8 cellular contexts compared by ENCODE assay signal in the genomic region with DNA sequence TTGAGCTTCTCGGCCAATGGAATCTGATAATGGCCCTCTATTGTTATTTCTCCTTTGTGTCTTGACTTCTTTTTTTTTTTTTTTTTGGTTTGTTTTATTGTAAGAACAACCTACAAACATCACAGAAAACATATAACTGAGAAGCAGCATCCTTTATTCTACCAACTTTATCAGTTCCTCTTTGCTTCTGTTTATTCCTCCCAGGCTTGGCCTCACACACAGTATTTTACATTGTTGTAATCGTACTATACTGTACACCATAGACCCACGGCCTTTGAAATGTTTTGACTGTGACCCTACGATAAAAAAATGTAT. TPM values are rescaled to one million over a fixed set of nuclear protein-coding genes. Genes with fewer than 3 reads are reported as not detected.
DNase-seq lines count a peak whose midpoint lies in the region; ATAC-seq and TF ChIP-seq lines count a peak whose summit lies in the region.

No MANE protein-coding gene starts in this region.

- H3K27me3 Mint-ChIP-seq in MCF 10A (ENCODE audit: insufficient read depth, unreplicated experiment) = no peaks in the 10 kb centered on the region

- H3K9me3 ChIP-seq in HUES48 (ENCODE audit: control insufficient read depth, insufficient read depth, low read length) (no peaks in the 10 kb centered on the region), muscle layer of colon (ENCODE audit: low read length) (no peaks in the 10 kb centered on the region)

- CTCF ChIA-PET in MCF 10A (lab: Yijun Ruan, JAX) = interaction anchor here (0.6 kb wide), 1 partner anchor 13 kb away, joined by 3 read pairs; no protein-coding TSS in a partner anchor

- H3K36me3 ChIP-seq in HUES48 (ENCODE audit: control insufficient read depth, insufficient read depth, low read length) = no peaks in the 10 kb centered on the region
- no peaks in the 10 kb centered on the region for H3K36me3 ChIP-seq in muscle layer of colon (ENCODE audit: insufficient read depth, low read length)

- DNase-seq in MCF 10A (ENCODE audit: unreplicated experiment) (no peak), NCI-H345 (lab: John Stamatoyannopoulos, UW) (no peak), NCI-H2107 (lab: John Stamatoyannopoulos, UW) (no peak), NCI-H1436 (lab: John Stamatoyannopoulos, UW) (no peak)

- TF ChIP-seq CTCF in 22Rv1 (IDR thresholded peaks at IDR 0.05) (no peak), MCF 10A (IDR thresholded peaks at IDR 0.05; ENCODE audit: unreplicated experiment) (no peak)

- H3K4me1 Mint-ChIP-seq in MCF 10A (ENCODE audit: insufficient read depth, unreplicated experiment) = peaks cover 16% of the 10 kb centered on the region

- peaks cover 3% of the 10 kb centered on the region; the same call in 1 of the 2 replicates for H3K4me1 ChIP-seq in HUES48 (ENCODE audit: control insufficient read depth, insufficient read depth, low read length)
- peaks cover 5% of the 10 kb centered on the region for H3K4me1 ChIP-seq in muscle layer of colon (ENCODE audit: insufficient read depth, low read length)

- no peaks in the 10 kb centered on the region for H3K36me3 Mint-ChIP-seq in MCF 10A (ENCODE audit: insufficient read depth, unreplicated experiment)

- POLR2A ChIA-PET in MCF 10A (lab: Yijun Ruan, JAX) = interaction anchor here (0.6 to 1.4 kb wide), 4 partner anchors 14 to 319 kb away, joined by 3 to 4 read pairs (median 3); no protein-coding TSS in a partner anchor

- no peaks in the 10 kb centered on the region for H3K9me3 Mint-ChIP-seq in MCF 10A (ENCODE audit: unreplicated experiment)

- peak overlapping the region; percentile 93 for H3K27ac Mint-ChIP-seq in MCF 10A (ENCODE audit: low read depth, unreplicated experiment)

- peak overlapping the region; percentile 93 for H3K4me3 Mint-ChIP-seq in MCF 10A (ENCODE audit: unreplicated experiment)

- H3K27me3 ChIP-seq in HUES48 (ENCODE audit: control insufficient read depth, insufficient read depth, low read length) (peaks cover 17% of the 10 kb centered on the region; the same call in 1 of the 2 replicates), muscle layer of colon (ENCODE audit: control insufficient read depth in 1 of 2, insufficient read depth in 2 of 2, low read length in 2 of 2) (no peaks in the 10 kb centered on the region)

- no peak for ATAC-seq in GM18858 (IDR thresholded peaks at IDR 0.05; ENCODE audit: unreplicated experiment)

- no TSS peak for BruUV-seq in MCF 10A (replicated peaks; lab: Mats Ljungman, UMichigan)

- H3K4me3 ChIP-seq in HUES48 (ENCODE audit: low read depth, low read length) (peak overlapping the region; percentile 68), muscle layer of colon (ENCODE audit: low read depth in 1 of 2, low read length in 2 of 2) (peak overlapping the region; percentile 50 to 79)

- H3K27ac ChIP-seq in 22Rv1 = peak overlapping the region; percentile 47; the same call in 1 of the 2 replicates
- H3K27ac ChIP-seq in HUES48 (ENCODE audit: low read depth, low read length) = peak overlapping the region; percentile 78
- H3K27ac ChIP-seq in muscle layer of colon (ENCODE audit: low read depth, low read length) = no peak overlapping the region

- H3K9ac ChIP-seq in HUES48 (ENCODE audit: low read depth, low read length) (no peak overlapping the region), muscle layer of colon (ENCODE audit: low read length) (no peak overlapping the region)

- intact Hi-C loops in MCF 10A (cut with micrococcal nuclease) = no loop called here

RNA-seq across cellular contexts. Expression of a gene that starts 0.6 kb away (rescaled TPM):
- 24.4 and 40.8 TPM in 2 replicates for total RNA-seq in MCF 10A (2022)
